10 cellular contexts compared by ENCODE assay signal in genomic region chr3:54121404-54122045, GRCh38. TPM values are rescaled to one million over a fixed set of nuclear protein-coding genes. Genes with fewer than 3 reads are reported as not detected.
DNase-seq lines count a peak whose midpoint lies in the region; ATAC-seq, FAIRE-seq and TF ChIP-seq lines count a peak whose summit lies in the region.
"Had no signal": no experiment of that assay in that cellular context is flagged by ENCODE, and none has a peak within 500 bp of the region (broad histone marks: within the 10 kb centered on the region; RNA-seq: fewer than 3 reads in every experiment).

No MANE protein-coding gene starts in this region.

- H3K4me1 ChIP-seq in astrocyte (ENCODE audit: insufficient read depth, low read length) (no peaks in the 10 kb centered on the region), upper lobe of right lung (no peaks in the 10 kb centered on the region)

- H2AFZ ChIP-seq in astrocyte (ENCODE audit: low read depth, low read length), result peak overlapping the region; percentile 34

- no peak overlapping the region for H3K9ac ChIP-seq in astrocyte (ENCODE audit: low read length)

- H3K27ac ChIP-seq in astrocyte (ENCODE audit: low read depth, low read length) (no peak overlapping the region), upper lobe of right lung (no peak overlapping the region)
- H3K27ac ChIP-seq: neutrophil had no signal

- ATAC-seq in upper lobe of right lung, result peak; percentile 50

- H3K27me3 ChIP-seq in astrocyte (ENCODE audit: insufficient read depth, low read length) (peaks cover 51% of the 10 kb centered on the region), upper lobe of right lung (peaks cover 34% of the 10 kb centered on the region)

- peaks cover 5% of the 10 kb centered on the region for H3K9me3 Mint-ChIP-seq in astrocyte (ENCODE audit: unreplicated experiment)

- intact Hi-C loops in upper lobe of right lung (cut with DNase I), result no loop called here

- TF ChIP-seq CTCF in astrocyte (IDR thresholded peaks at IDR 0.05; ENCODE audit: insufficient read depth, low read depth, low read length), result no peak
- no peak for TF ChIP-seq CTCF in upper lobe of right lung (IDR thresholded peaks at IDR 0.05)

- H3K4me3 ChIP-seq in astrocyte (ENCODE audit: insufficient read depth, low read depth, low read length), result peak overlapping the region; percentile 17
- peak overlapping the region; percentile 58 for H3K4me3 ChIP-seq in upper lobe of right lung

- no peaks in the 10 kb centered on the region for H4K20me1 ChIP-seq in astrocyte (ENCODE audit: insufficient read depth, low read length)

- H3K4me2 ChIP-seq in astrocyte (ENCODE audit: low read length), result peak overlapping the region; percentile 77

- no peaks in the 10 kb centered on the region for H3K36me3 Mint-ChIP-seq in astrocyte (ENCODE audit: low read depth, unreplicated experiment)

- H3K4me3 Mint-ChIP-seq in astrocyte (ENCODE audit: unreplicated experiment), result peak overlapping the region; percentile 70
- H3K4me3 Mint-ChIP-seq: activated T-cell treated with anti-CD3 and anti-CD28 coated beads, Interleukin-2, amount 50 U/mL, for 4 hours had no signal

- H3K36me3 ChIP-seq in astrocyte (ENCODE audit: insufficient read depth, low read length) (no peaks in the 10 kb centered on the region), upper lobe of right lung (no peaks in the 10 kb centered on the region)
- H3K36me3 ChIP-seq: neutrophil had no signal

- peaks cover 69% of the 10 kb centered on the region for H3K27me3 Mint-ChIP-seq in astrocyte (ENCODE audit: low read depth, unreplicated experiment)

- DNase-seq in NCI-H2227 (lab: John Stamatoyannopoulos, UW; ENCODE audit: unreplicated experiment) (peak; percentile 36), NCI-H2227 treated with DMSO at 0.1 percent for 48 hours (lab: John Stamatoyannopoulos, UW) (no peak), astrocyte (ENCODE audit: low read depth) (no peak), left kidney (ENCODE audit: low read depth, low spot score) (peak; percentile 68), upper lobe of right lung (no peak), cortex of kidney (lab: John Stamatoyannopoulos, UW) (no peak), NCI-H1930 (lab: John Stamatoyannopoulos, UW) (no peak)
- DNase-seq in stimulated activated CD4-positive, alpha-beta T cell treated with anti-CD3 and anti-CD28 coated beads, Interleukin-4, amount 100 ng/mL, for 1 hour, result no peak
- DNase-seq: activated T-cell treated with anti-CD3 and anti-CD28 coated beads, Interleukin-2, amount 50 U/mL, for 4 hours had no signal

- H3K27ac Mint-ChIP-seq in astrocyte (ENCODE audit: unreplicated experiment), result no peak overlapping the region

- no peaks in the 10 kb centered on the region for H3K9me3 ChIP-seq in astrocyte (ENCODE audit: insufficient read depth, low read depth, low read length)
- no peaks in the 10 kb centered on the region for H3K9me3 ChIP-seq in upper lobe of right lung
- H3K9me3 ChIP-seq: neutrophil had no signal

- peaks cover 3% of the 10 kb centered on the region for H3K4me1 Mint-ChIP-seq in astrocyte (ENCODE audit: low read depth, unreplicated experiment)

- H3K79me2 ChIP-seq in astrocyte (ENCODE audit: insufficient read depth, low read length), result no peaks in the 10 kb centered on the region

- FAIRE-seq in astrocyte (lab: Jason Lieb, UNC), result no peak

RNA-seq across cellular contexts. Expression of gene CACNA2D3, which starts 0.8 kb away (rescaled TPM):
- total RNA-seq in astrocyte (0.34 and 0.70 TPM in 2 replicates), upper lobe of right lung (7.3 TPM)
- total RNA-seq: activated T-cell treated with anti-CD3 and anti-CD28 coated beads, Interleukin-2, amount 50 U/mL, for 4 hours had no signal

Comparison
In these comparisons a context has a peak if more than half of its experiments do, and no peak if none do; other contexts are left out.
1. DNase-seq: peak in NCI-H2227 (single experiment) and left kidney (single experiment); none in NCI-H2227 treated with DMSO at 0.1 percent for 48 hours (single experiment), astrocyte (single experiment), upper lobe of right lung (single experiment), stimulated activated CD4-positive, alpha-beta T cell treated with anti-CD3 and anti-CD28 coated beads, Interleukin-4, amount 100 ng/mL, for 1 hour (single experiment), cortex of kidney (single experiment) and NCI-H1930 (0 of 2).